ENCODE assay signal across 24 cellular contexts in the genomic region with DNA sequence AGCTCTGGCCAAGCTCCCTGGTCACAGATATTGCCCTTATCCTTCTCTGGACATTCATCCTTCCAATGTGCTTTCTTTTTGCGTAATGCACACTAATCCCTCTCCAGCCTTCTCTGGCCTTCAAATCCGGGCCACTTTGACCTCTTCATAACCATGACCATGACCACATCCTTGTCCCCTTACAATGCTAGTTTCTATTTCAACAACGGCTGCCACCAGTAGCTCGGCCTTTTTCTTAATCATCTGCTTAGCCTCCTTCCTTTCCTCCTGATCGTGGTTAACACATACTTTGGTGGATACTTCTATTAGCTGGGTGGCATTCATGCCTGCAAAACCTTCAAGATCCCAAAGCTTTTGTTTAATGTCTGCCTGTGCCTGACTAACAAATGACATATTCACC.
DNase-seq lines count a peak whose midpoint lies in the region; ATAC-seq and TF ChIP-seq lines count a peak whose summit lies in the region.
"Had no signal": no experiment of that assay in that cellular context is flagged by ENCODE, and none has a peak within 500 bp of the region (broad histone marks: within the 10 kb centered on the region; RNA-seq: fewer than 3 reads in every experiment).

No MANE protein-coding gene starts in this region.

- H3K4me3 Mint-ChIP-seq in activated CD8-positive, alpha-beta memory T cell treated with anti-CD3 and anti-CD28 coated beads, Interleukin-2, amount 10 ng/mL, durations not matched to agents 7 days and 5 days: peak overlapping the region; percentile 34
- no peak overlapping the region for H3K4me3 Mint-ChIP-seq in activated CD4-positive, alpha-beta memory T cell treated with anti-CD3 and anti-CD28 coated beads for 36 hours
- H3K4me3 Mint-ChIP-seq in naive thymus-derived CD4-positive, alpha-beta T cell: peak overlapping the region in 4 of 10 donors; percentile 25 to 49 (median 32)
- H3K4me3 Mint-ChIP-seq: neural progenitor cell had no signal

- no peak overlapping the region for H3K4me3 ChIP-seq in naive thymus-derived CD4-positive, alpha-beta T cell (ENCODE audit: low read length)
- H3K4me3 ChIP-seq: BLaER1 treated with 17β-estradiol and CSF1 and Interleukin-3, amounts not matched to agents 10 nM and 100 nM; GM12878; neural progenitor cell; prostate gland; tibial artery had no signal

- H3K27ac Mint-ChIP-seq in activated CD8-positive, alpha-beta memory T cell treated with anti-CD3 and anti-CD28 coated beads, Interleukin-2, amount 10 ng/mL, durations not matched to agents 7 days and 5 days: peak overlapping the region; percentile 85
- H3K27ac Mint-ChIP-seq in activated CD4-positive, alpha-beta memory T cell treated with anti-CD3 and anti-CD28 coated beads for 36 hours: peak overlapping the region; percentile 75
- peak overlapping the region in 5 of 9 donors; percentile 34 to 96 (median 74) for H3K27ac Mint-ChIP-seq in naive thymus-derived CD4-positive, alpha-beta T cell
- H3K27ac Mint-ChIP-seq: neural progenitor cell had no signal

- no peak for TF ChIP-seq POLR2A in GM18505 (IDR thresholded peaks at IDR 0.05; ENCODE audit: borderline replicate concordance, extremely low read depth, insufficient read depth, insufficient read length)

- intact Hi-C loops in activated CD4-positive, alpha-beta memory T cell treated with anti-CD3 and anti-CD28 coated beads for 36 hours (cut with micrococcal nuclease): loop anchor here (5.0 to 10.0 kb wide), 2 partner anchors 109 to 432 kb away; no protein-coding TSS in a partner anchor
- intact Hi-C loops in naive thymus-derived CD4-positive, alpha-beta T cell (cut with micrococcal nuclease): loop anchor here in 1 of 2 donors (10.0 kb wide), 1 partner anchor 212 kb away; no protein-coding TSS in a partner anchor

- DNase-seq in activated CD8-positive, alpha-beta memory T cell treated with anti-CD3 and anti-CD28 coated beads, Interleukin-2, amount 10 ng/mL, durations not matched to agents 7 days and 5 days: no peak
- no peak for DNase-seq in activated CD8-positive, alpha-beta memory T cell treated with anti-CD3 and anti-CD28 coated beads for 24 hours
- no peak for DNase-seq in activated CD4-positive, alpha-beta memory T cell treated with anti-CD3 and anti-CD28 coated beads for 36 hours
- no peak for DNase-seq in naive thymus-derived CD4-positive, alpha-beta T cell
- DNase-seq in pons (ENCODE audit: low spot score): no peak
- DNase-seq in NCI-H1105 treated with DMSO at 0.1 percent for 48 hours (lab: John Stamatoyannopoulos, UW): no peak
- DNase-seq: activated T-cell treated with anti-CD3 and anti-CD28 coated beads, Interleukin-2, amount 50 U/mL, for 1 hour; cortex of kidney; DMS53; glutamatergic neuron; HCEC 1CT; NCI-H1105; NCI-H2107; NCI-H524; stimulated activated CD4-positive, alpha-beta T cell treated with anti-CD3 and anti-CD28 coated beads, Interleukin-1b, Interleukin-23, amount 100 ng/mL, for 48 hours; stimulated activated naive CD4-positive, alpha-beta T cell treated with Interleukin-2 at 50 U/mL for 16 hours; tibial artery had no signal

- peak; percentile 31 for ATAC-seq in activated CD8-positive, alpha-beta memory T cell treated with anti-CD3 and anti-CD28 coated beads, Interleukin-2, amount 10 ng/mL, durations not matched to agents 7 days and 5 days
- peak; percentile 43 for ATAC-seq in GM21423 (IDR thresholded peaks at IDR 0.05; ENCODE audit: unreplicated experiment)
- no peak for ATAC-seq in naive thymus-derived CD4-positive, alpha-beta T cell
- no peak for ATAC-seq in GM18505 (IDR thresholded peaks at IDR 0.05; ENCODE audit: unreplicated experiment)
- ATAC-seq: GM12878, HepG2 had no signal

- CTCF ChIA-PET in activated CD8-positive, alpha-beta memory T cell treated with anti-CD3 and anti-CD28 coated beads, Interleukin-2, amount 10 ng/mL, durations not matched to agents 7 days and 5 days (lab: Charles Lee): interaction anchor here (1.1 kb wide), 1 partner anchor 9 kb away, joined by 3 read pairs; no protein-coding TSS in a partner anchor
- CTCF ChIA-PET in activated CD4-positive, alpha-beta memory T cell treated with anti-CD3 and anti-CD28 coated beads for 36 hours (lab: Charles Lee): no interaction called here
- CTCF ChIA-PET in naive thymus-derived CD4-positive, alpha-beta T cell (lab: Charles Lee): no interaction called here

- POLR2A ChIA-PET in activated CD4-positive, alpha-beta memory T cell treated with anti-CD3 and anti-CD28 coated beads for 36 hours (lab: Charles Lee): no interaction called here
- POLR2A ChIA-PET in naive thymus-derived CD4-positive, alpha-beta T cell (lab: Charles Lee): interaction anchor here (1.0 to 5.8 kb wide), 5 partner anchors 8 to 109 kb away, joined by 4 to 61 read pairs (median 5); no protein-coding TSS in a partner anchor

- no peak overlapping the region for H3K27ac ChIP-seq in naive thymus-derived CD4-positive, alpha-beta T cell (ENCODE audit: low read depth, low read length)
- H3K27ac ChIP-seq: BLaER1 treated with 17β-estradiol and CSF1 and Interleukin-3, amounts not matched to agents 10 nM and 100 nM; neural progenitor cell; prostate gland; tibial artery had no signal

- H3K27me3 Mint-ChIP-seq in activated CD8-positive, alpha-beta memory T cell treated with anti-CD3 and anti-CD28 coated beads, Interleukin-2, amount 10 ng/mL, durations not matched to agents 7 days and 5 days: no peaks in the 10 kb centered on the region
- H3K27me3 Mint-ChIP-seq in activated CD4-positive, alpha-beta memory T cell treated with anti-CD3 and anti-CD28 coated beads for 36 hours: no peaks in the 10 kb centered on the region
- H3K27me3 Mint-ChIP-seq in naive thymus-derived CD4-positive, alpha-beta T cell: no peaks in the 10 kb centered on the region

- H3K27me3 ChIP-seq in naive thymus-derived CD4-positive, alpha-beta T cell (ENCODE audit: control insufficient read depth in 2 of 2, insufficient read depth in 2 of 2, low read length in 2 of 2): no peaks in the 10 kb centered on the region
- H3K27me3 ChIP-seq: BLaER1 treated with 17β-estradiol and CSF1 and Interleukin-3, amounts not matched to agents 10 nM and 100 nM; neural progenitor cell; tibial artery had no signal

- H3K4me1 Mint-ChIP-seq in activated CD8-positive, alpha-beta memory T cell treated with anti-CD3 and anti-CD28 coated beads, Interleukin-2, amount 10 ng/mL, durations not matched to agents 7 days and 5 days: peaks cover 45% of the 10 kb centered on the region
- H3K4me1 Mint-ChIP-seq in activated CD4-positive, alpha-beta memory T cell treated with anti-CD3 and anti-CD28 coated beads for 36 hours (ENCODE audit: low read depth): peaks cover 54% of the 10 kb centered on the region
- H3K4me1 Mint-ChIP-seq in naive thymus-derived CD4-positive, alpha-beta T cell: peaks cover 0 to 65% (median 35%) of the 10 kb centered on the region in 7 donors
- H3K4me1 Mint-ChIP-seq: neural progenitor cell had no signal

- H3K36me3 Mint-ChIP-seq in activated CD8-positive, alpha-beta memory T cell treated with anti-CD3 and anti-CD28 coated beads, Interleukin-2, amount 10 ng/mL, durations not matched to agents 7 days and 5 days: peaks cover 2% of the 10 kb centered on the region
- peaks cover 7% of the 10 kb centered on the region for H3K36me3 Mint-ChIP-seq in activated CD4-positive, alpha-beta memory T cell treated with anti-CD3 and anti-CD28 coated beads for 36 hours
- H3K36me3 Mint-ChIP-seq in naive thymus-derived CD4-positive, alpha-beta T cell: peaks cover 0 to 19% (median 0%) of the 10 kb centered on the region in 5 donors
- H3K36me3 Mint-ChIP-seq: neural progenitor cell had no signal

- no peaks in the 10 kb centered on the region for H3K36me3 ChIP-seq in naive thymus-derived CD4-positive, alpha-beta T cell (ENCODE audit: control insufficient read depth in 2 of 3, insufficient read depth in 3 of 3, low read length in 3 of 3)
- H3K36me3 ChIP-seq: BLaER1 treated with 17β-estradiol and CSF1 and Interleukin-3, amounts not matched to agents 10 nM and 100 nM; neural progenitor cell; prostate gland; tibial artery had no signal

- H3K9me3 Mint-ChIP-seq in activated CD8-positive, alpha-beta memory T cell treated with anti-CD3 and anti-CD28 coated beads, Interleukin-2, amount 10 ng/mL, durations not matched to agents 7 days and 5 days (ENCODE audit: low read depth): no peaks in the 10 kb centered on the region
- no peaks in the 10 kb centered on the region for H3K9me3 Mint-ChIP-seq in activated CD4-positive, alpha-beta memory T cell treated with anti-CD3 and anti-CD28 coated beads for 36 hours
- H3K9me3 Mint-ChIP-seq in naive thymus-derived CD4-positive, alpha-beta T cell: peaks cover 0 to 10% (median 0%) of the 10 kb centered on the region in 11 donors
- H3K9me3 Mint-ChIP-seq: neural progenitor cell had no signal

- peaks cover 38 to 68% of the 10 kb centered on the region in 2 donors for H3K4me1 ChIP-seq in naive thymus-derived CD4-positive, alpha-beta T cell (ENCODE audit: control insufficient read depth in 2 of 2, insufficient read depth in 2 of 2, low read length in 2 of 2)
- H3K4me1 ChIP-seq: BLaER1 treated with 17β-estradiol and CSF1 and Interleukin-3, amounts not matched to agents 10 nM and 100 nM; neural progenitor cell; prostate gland; tibial artery had no signal

- H3K9me3 ChIP-seq in naive thymus-derived CD4-positive, alpha-beta T cell (ENCODE audit: control insufficient read depth in 2 of 3, low read length in 3 of 3): no peaks in the 10 kb centered on the region
- H3K9me3 ChIP-seq: BLaER1 treated with 17β-estradiol and CSF1 and Interleukin-3, amounts not matched to agents 10 nM and 100 nM; prostate gland; tibial artery had no signal

Comparison
In these comparisons a context has a peak if more than half of its experiments do, and no peak if none do; other contexts are left out.
1. ATAC-seq: peak in activated CD8-positive, alpha-beta memory T cell treated with anti-CD3 and anti-CD28 coated beads, Interleukin-2, amount 10 ng/mL, durations not matched to agents 7 days and 5 days (single experiment) and GM21423 (single experiment); none in naive thymus-derived CD4-positive, alpha-beta T cell (single experiment) and GM18505 (single experiment).
2. Peak in every context shown above with its lines, with median percentiles within 50 percentile points of each other: H3K27ac Mint-ChIP-seq.